In the genomic region with DNA sequence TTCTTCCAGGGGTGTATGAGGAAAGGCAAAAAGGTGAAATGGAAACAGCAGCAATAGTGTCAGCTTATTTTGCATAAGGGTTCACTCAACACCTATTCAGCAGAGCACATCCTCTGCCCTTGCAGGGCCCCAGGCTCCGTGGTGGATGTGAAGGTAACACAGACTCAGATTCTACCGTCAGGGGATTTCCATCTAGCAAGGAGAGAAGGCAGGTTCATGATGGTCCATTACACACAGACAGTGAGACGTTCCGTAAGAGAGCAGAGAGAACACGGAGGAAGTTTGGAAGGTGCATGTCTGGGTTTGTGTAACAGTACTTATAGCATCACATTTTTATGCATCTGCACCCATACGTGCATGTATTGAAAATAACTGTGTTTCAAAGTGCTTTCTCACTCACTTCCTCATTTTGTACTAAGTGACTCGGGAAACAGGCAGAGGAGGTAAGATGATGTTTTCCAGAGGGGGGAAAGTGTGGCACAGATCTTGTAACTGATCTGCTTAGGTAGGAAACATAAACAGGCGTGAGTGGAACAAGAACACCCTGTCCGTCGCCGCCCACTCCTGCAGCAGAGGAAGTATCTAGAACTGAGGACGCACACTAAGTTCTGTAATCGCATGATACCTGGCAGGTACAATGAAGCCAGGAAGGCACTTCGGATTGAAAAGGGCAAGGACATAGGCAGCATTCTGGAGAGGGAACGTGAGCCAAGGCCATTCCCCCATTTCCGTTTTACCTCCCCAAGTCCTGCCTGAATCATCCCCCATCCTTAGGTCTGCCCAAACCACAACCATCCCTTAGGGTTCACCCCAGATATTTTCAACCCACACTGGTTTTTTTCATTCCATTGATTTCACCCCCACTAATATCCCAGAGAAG, we compare ENCODE assay signal across 8 cellular contexts. TPM values are rescaled to one million over a fixed set of nuclear protein-coding genes. Genes with fewer than 3 reads are reported as not detected.
DNase-seq lines count a peak whose midpoint lies in the region; ATAC-seq and TF ChIP-seq lines count a peak whose summit lies in the region.

No MANE protein-coding gene starts in this region.

- POLR2A ChIA-PET in CD8-positive, alpha-beta memory T cell (lab: Charles Lee), result no interaction called here
- POLR2A ChIA-PET in activated B cell treated with CpG ODN at 0.5 μM for 24 hours (lab: Charles Lee), result interaction anchor here (0.6 kb wide), 1 partner anchor 522 kb away, joined by 4 read pairs; no protein-coding TSS in a partner anchor

- H3K36me3 Mint-ChIP-seq in CD8-positive, alpha-beta memory T cell, result peaks cover 0 to 5% (median 0%) of the 10 kb centered on the region in 3 donors
- H3K36me3 Mint-ChIP-seq in activated B cell treated with CpG ODN at 0.5 μM for 24 hours (ENCODE audit: low read depth), result no peaks in the 10 kb centered on the region

- H3K27me3 ChIP-seq in CD8-positive, alpha-beta memory T cell (ENCODE audit: insufficient read depth, low read length, poor library complexity, severe bottlenecking), result no peaks in the 10 kb centered on the region
- H3K27me3 ChIP-seq in testis, result no peaks in the 10 kb centered on the region

- no peaks in the 10 kb centered on the region for H3K36me3 ChIP-seq in CD8-positive, alpha-beta memory T cell (ENCODE audit: insufficient read depth, low read length)
- no peaks in the 10 kb centered on the region for H3K36me3 ChIP-seq in testis (ENCODE audit: low read depth, missing control alignments)

- DNase-seq in CD8-positive, alpha-beta memory T cell, result no peak
- DNase-seq in activated B cell treated with CpG ODN at 0.5 μM for 24 hours (peak; percentile 24), iris pigment epithelial cell (ENCODE audit: low read depth) (peak; percentile 42), testis (no peak), NCI-H2171 treated with DMSO at 0.1 percent for 48 hours (lab: John Stamatoyannopoulos, UW) (no peak), GDM1 (lab: John Stamatoyannopoulos, UW) (no peak)

- peak overlapping the region in 6 of 7 donors; percentile 1 to 62 (median 36) for H3K4me3 Mint-ChIP-seq in CD8-positive, alpha-beta memory T cell
- H3K4me3 Mint-ChIP-seq in activated B cell treated with CpG ODN at 0.5 μM for 24 hours, result peak overlapping the region; percentile 86

- peaks cover 0 to 4% (median 2%) of the 10 kb centered on the region in 5 donors for H3K9me3 Mint-ChIP-seq in CD8-positive, alpha-beta memory T cell
- no peaks in the 10 kb centered on the region for H3K9me3 Mint-ChIP-seq in activated B cell treated with CpG ODN at 0.5 μM for 24 hours

- ATAC-seq in GM19043 (IDR thresholded peaks at IDR 0.05; ENCODE audit: low read depth, unreplicated experiment) (peak; percentile 52), HG03103 (IDR thresholded peaks at IDR 0.05; ENCODE audit: low read depth, unreplicated experiment) (peak; percentile 57), activated B cell treated with CpG ODN at 0.5 μM for 24 hours (ENCODE audit: low read depth) (peak; percentile 79)

- peaks cover 37 to 45% of the 10 kb centered on the region in 2 donors for H3K27me3 Mint-ChIP-seq in CD8-positive, alpha-beta memory T cell
- H3K27me3 Mint-ChIP-seq in activated B cell treated with CpG ODN at 0.5 μM for 24 hours, result peaks cover 13% of the 10 kb centered on the region

- peak overlapping the region in 2 of 8 donors; percentile 35 to 51 for H3K27ac Mint-ChIP-seq in CD8-positive, alpha-beta memory T cell
- peak overlapping the region; percentile 90 for H3K27ac Mint-ChIP-seq in activated B cell treated with CpG ODN at 0.5 μM for 24 hours

- no peaks in the 10 kb centered on the region for H3K9me3 ChIP-seq in CD8-positive, alpha-beta memory T cell (ENCODE audit: low read length)
- H3K9me3 ChIP-seq in testis, result no peaks in the 10 kb centered on the region

- H3K4me1 ChIP-seq in CD8-positive, alpha-beta memory T cell (ENCODE audit: insufficient read depth, low read length), result no peaks in the 10 kb centered on the region
- peaks cover 12% of the 10 kb centered on the region for H3K4me1 ChIP-seq in testis

- no peak overlapping the region for H3K27ac ChIP-seq in CD8-positive, alpha-beta memory T cell (ENCODE audit: low read depth, low read length)
- H3K27ac ChIP-seq in testis, result no peak overlapping the region

- TF ChIP-seq POLR2A in testis (IDR thresholded peaks at IDR 0.05), result no peak

- CTCF ChIA-PET in CD8-positive, alpha-beta memory T cell (lab: Charles Lee), result no interaction called here
- CTCF ChIA-PET in activated B cell treated with CpG ODN at 0.5 μM for 24 hours (lab: Charles Lee), result interaction anchor here (0.5 kb wide), 1 partner anchor 45 kb away, joined by 3 read pairs; no protein-coding TSS in a partner anchor

- no peak overlapping the region for H3K4me3 ChIP-seq in CD8-positive, alpha-beta memory T cell (ENCODE audit: low read length)
- H3K4me3 ChIP-seq in testis, result peak overlapping the region; percentile 73 to 74

- TF ChIP-seq CTCF in activated B cell treated with CpG ODN at 0.5 μM for 24 hours (IDR thresholded peaks at IDR 0.05) (no peak), testis (IDR thresholded peaks at IDR 0.05) (no peak)

- peaks cover 0 to 9% (median 0%) of the 10 kb centered on the region in 3 donors for H3K4me1 Mint-ChIP-seq in CD8-positive, alpha-beta memory T cell
- H3K4me1 Mint-ChIP-seq in activated B cell treated with CpG ODN at 0.5 μM for 24 hours, result peaks cover 39% of the 10 kb centered on the region

- 46 to 51% methylated on average over 16 of the region's 16 CpGs for WGBS in testis, 2 donors

- intact Hi-C loops in activated B cell treated with CpG ODN at 0.5 μM for 24 hours (cut with micrococcal nuclease), result loop anchor here (1.0 to 10.0 kb wide), 6 partner anchors 10 to 1494 kb away; a partner anchor contains a TSS
- intact Hi-C loops in testis (cut with DNase I; ENCODE audit: low total_unique reads), result no loop called here

RNA-seq across cellular contexts. Expression of a gene that starts 1.0 kb away (rescaled TPM):
- total RNA-seq in CD8-positive, alpha-beta memory T cell, result not detected
- not detected for polyA plus RNA-seq in CD8-positive, alpha-beta memory T cell
- total RNA-seq in activated B cell treated with CpG ODN at 0.5 μM for 24 hours, result 0.07 TPM in 1 of 2 replicates, not detected in the other
- total RNA-seq in testis, result 1 to 10 TPM; 1.8 to 5.6 TPM
- 9.8 TPM for polyA plus RNA-seq in testis (ENCODE audit: insufficient read depth, low read depth, low replicate concordance)

Comparison
In these comparisons a context has a peak if more than half of its experiments do, and no peak if none do; other contexts are left out.
1. DNase-seq: peak in activated B cell treated with CpG ODN at 0.5 μM for 24 hours (single experiment) and iris pigment epithelial cell (single experiment); none in CD8-positive, alpha-beta memory T cell (0 of 5), testis (single experiment), NCI-H2171 treated with DMSO at 0.1 percent for 48 hours (single experiment) and GDM1 (single experiment).
2. Peak in every context shown above with its lines, with median percentiles within 50 percentile points of each other: ATAC-seq.